ENCODE assay signal across 8 cellular contexts in the genomic region with DNA sequence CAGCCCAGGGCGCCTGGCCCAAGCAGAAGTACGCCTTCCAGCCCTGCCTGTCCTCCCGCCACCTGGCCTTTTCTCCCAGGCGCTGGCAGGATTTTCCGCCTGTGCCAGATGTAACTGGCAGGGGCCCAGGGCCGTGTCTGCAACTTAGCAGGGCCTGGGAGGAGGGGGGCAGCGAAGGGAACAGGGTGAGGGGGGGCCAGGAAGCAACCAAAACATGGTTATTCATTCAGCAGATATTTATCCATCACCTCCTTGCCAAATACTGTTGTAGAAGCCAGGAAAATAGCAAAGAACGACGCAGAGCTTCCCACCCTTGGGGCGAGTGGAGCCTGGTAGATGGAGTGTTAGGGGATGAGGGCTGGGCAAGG. TPM values are rescaled to one million over a fixed set of nuclear protein-coding genes. Genes with fewer than 3 reads are reported as not detected.
DNase-seq lines count a peak whose midpoint lies in the region; ATAC-seq and TF ChIP-seq lines count a peak whose summit lies in the region.

No MANE protein-coding gene starts in this region.

- CTCF ChIA-PET in CD4-positive, alpha-beta T cell (lab: Charles Lee): no interaction called here

- TF ChIP-seq POLR2A in stomach (IDR thresholded peaks at IDR 0.05): no peak

- no peaks in the 10 kb centered on the region for H3K36me3 ChIP-seq in stomach

- no peaks in the 10 kb centered on the region for H3K9me3 ChIP-seq in stomach
- no peaks in the 10 kb centered on the region for H3K9me3 ChIP-seq in CD4-positive, alpha-beta T cell (ENCODE audit: control insufficient read depth, low read length)

- H3K27ac Mint-ChIP-seq in CD4-positive, alpha-beta T cell: no peak overlapping the region

- H3K4me1 Mint-ChIP-seq in CD4-positive, alpha-beta T cell (ENCODE audit: low read depth): no peaks in the 10 kb centered on the region

- intact Hi-C loops in stomach (cut with DNase I; ENCODE audit: low total_unique reads): no loop called here
- intact Hi-C loops in CD4-positive, alpha-beta T cell (cut with DNase I, micrococcal nuclease): no loop called here

- TF ChIP-seq CTCF in stomach (IDR thresholded peaks at IDR 0.05): no peak
- TF ChIP-seq CTCF in CD4-positive, alpha-beta T cell (IDR thresholded peaks at IDR 0.05): no peak

- peaks cover 0 to 12% (median 7%) of the 10 kb centered on the region in 3 donors for H3K27me3 ChIP-seq in stomach
- H3K27me3 ChIP-seq in CD4-positive, alpha-beta T cell (ENCODE audit: control insufficient read depth, insufficient read depth, low read length): no peaks in the 10 kb centered on the region

- POLR2A ChIA-PET in CD4-positive, alpha-beta T cell (lab: Charles Lee): no interaction called here

- no peaks in the 10 kb centered on the region for H3K9me3 Mint-ChIP-seq in CD4-positive, alpha-beta T cell

- WGBS in stomach, 5 donors: 2 to 10% (median 7%) methylated on average over 10 of the region's 10 CpGs

- no peaks in the 10 kb centered on the region for H3K36me3 Mint-ChIP-seq in CD4-positive, alpha-beta T cell (ENCODE audit: low read depth)

- DNase-seq in NCI-H1092 (lab: John Stamatoyannopoulos, UW): peak; percentile 94
- peak in 49 of 56 donors; percentile 3 to 74 (median 43) for DNase-seq in amygdala (lab: John Stamatoyannopoulos, UW)
- DNase-seq in hippocampal formation (lab: John Stamatoyannopoulos, UW): peak; percentile 1 to 25
- peak; percentile 90 for DNase-seq in stomach
- DNase-seq in CD4-positive, alpha-beta T cell: no peak
- no peak for DNase-seq in DMS114 treated with DMSO at 0.1 percent for 48 hours (lab: John Stamatoyannopoulos, UW; ENCODE audit: unreplicated experiment)
- DNase-seq in effector CD8-positive, alpha-beta T cell (lab: John Stamatoyannopoulos, UW): no peak

- TF ChIP-seq EP300 in stomach (IDR thresholded peaks at IDR 0.05): no peak

- no peak overlapping the region for H3K4me3 Mint-ChIP-seq in CD4-positive, alpha-beta T cell

- H3K4me3 ChIP-seq in stomach: no peak overlapping the region

- peak overlapping the region; percentile 60 to 86 (median 84) for H3K27ac ChIP-seq in stomach
- H3K27ac ChIP-seq in CD4-positive, alpha-beta T cell (ENCODE audit: low read depth, low read length): no peak overlapping the region

- H3K4me1 ChIP-seq in stomach: peaks cover 25 to 30% (median 27%) of the 10 kb centered on the region in 4 donors

- no peak for ATAC-seq in CD4-positive, alpha-beta T cell (ENCODE audit: poor library complexity)
- ATAC-seq in HG02852 (IDR thresholded peaks at IDR 0.05; ENCODE audit: unreplicated experiment): no peak

- H3K27me3 Mint-ChIP-seq in CD4-positive, alpha-beta T cell: peaks cover 28% of the 10 kb centered on the region

RNA-seq across cellular contexts. Expression of a gene that starts 5.6 kb away (rescaled TPM):
- 1 to 10 TPM in 2 of 5 donors, under 1 TPM in 2, not detected in 1; 0.73 to 7.0 (median 1.8) TPM for total RNA-seq in stomach
- 1 to 10 TPM in 2 of 3 donors, under 1 TPM in 1; 0.31 to 3.4 (median 2.7) TPM for polyA plus RNA-seq in stomach
- not detected for total RNA-seq in CD4-positive, alpha-beta T cell

RNA-seq across cellular contexts. Expression of a gene that starts 38.2 kb away (rescaled TPM):
- total RNA-seq in stomach: 10 to 100 TPM in 2 of 5 donors, 1 to 10 TPM in 2, under 1 TPM in 1; 0.29 to 65.3 (median 6.5) TPM
- 1 to 10 TPM; 2.0 to 2.4 (median 2.3) TPM for polyA plus RNA-seq in stomach
- 1 to 10 TPM; 2.0 to 2.4 TPM for total RNA-seq in CD4-positive, alpha-beta T cell

RNA-seq across cellular contexts. Expression of a gene that starts 46.1 kb away (rescaled TPM):
- 10 to 100 TPM; 13.8 to 92.9 (median 47.2) TPM for total RNA-seq in stomach
- polyA plus RNA-seq in stomach: 10 to 100 TPM; 21.4 to 24.1 (median 21.8) TPM
- total RNA-seq in CD4-positive, alpha-beta T cell: 10 to 100 TPM; 23.9 to 25.0 TPM

Comparison
In these comparisons a context has a peak if more than half of its experiments do, and no peak if none do; other contexts are left out.
1. DNase-seq: peak in NCI-H1092 (single experiment), amygdala (49 of 56), hippocampal formation (2 of 2) and stomach (single experiment); none in CD4-positive, alpha-beta T cell (0 of 10), DMS114 treated with DMSO at 0.1 percent for 48 hours (single experiment) and effector CD8-positive, alpha-beta T cell (single experiment).